Comparison of ENCODE assay signal across 1 cellular context in genomic region chr9:88992556-88992955, GRCh38.
TF ChIP-seq lines count a peak whose summit lies in the region.

No MANE protein-coding gene starts in this region.

TF ChIP-seq in GM23338, 12 proteins besides CTCF, POLR2A, EP300 and RAD21 (continued from another document):
- TF ChIP-seq ZNF462 (CRISPR knock-in tag; IDR thresholded peaks at IDR 0.05): no peak
